Comparison of ENCODE assay signal across 25 cellular contexts in genomic region chr3:141773676-141774075, GRCh38. TPM values are rescaled to one million over a fixed set of nuclear protein-coding genes. Genes with fewer than 3 reads are reported as not detected.
DNase-seq lines count a peak whose midpoint lies in the region; ATAC-seq, FAIRE-seq and TF ChIP-seq lines count a peak whose summit lies in the region.
"Had no signal": no experiment of that assay in that cellular context is flagged by ENCODE, and none has a peak within 500 bp of the region (broad histone marks: within the 10 kb centered on the region; RNA-seq: fewer than 3 reads in every experiment).

No MANE protein-coding gene starts in this region.

- ATAC-seq in HepG2: no peak
- no peak for ATAC-seq in right lobe of liver
- ATAC-seq: CD8-positive, alpha-beta T cell had no signal

- H4K91ac ChIP-seq in H1 (replicated peaks; ENCODE audit: insufficient read length, low read length): no peak overlapping the region

- H3K4ac ChIP-seq in H1 (replicated peaks; ENCODE audit: insufficient read length, low read depth, low read length): no peak overlapping the region

- H2AK5ac ChIP-seq in H1 (ENCODE audit: low read depth, low read length): no peak overlapping the region

- WGBS in HepG2 (ENCODE audit: low lambda C conversion rate): 82% methylated on average over 6 of the region's 6 CpGs
- 71% methylated on average over 1 of the region's 6 CpGs for WGBS in right lobe of liver (ENCODE audit: insufficient coverage, low coverage, low lambda C conversion rate, missing lambda C conversion rate)
- WGBS in H1 (ENCODE audit: extremely low coverage in 1 of 2, insufficient coverage in 1 of 2, insufficient read length in 1 of 2, insufficient replicate concordance in 2 of 2, low coverage in 1 of 2, low lambda C conversion rate in 2 of 2, missing lambda C conversion rate in 1 of 2), 2 experiments: 92% methylated on average over 6 of the region's 6 CpGs; no CpG with 5 or more reads in 1 of the 2 experiments

- H3K18ac ChIP-seq in H1 (ENCODE audit: extremely low read depth, low read length): no peak overlapping the region

- DNase-seq in HepG2 (ENCODE audit: low spot score): no peak
- no peak for DNase-seq in right lobe of liver
- no peak for DNase-seq in H1 (ENCODE audit: low read depth in 1 of 2, low spot score in 2 of 2)
- peak; percentile 32 for DNase-seq in osteocyte (ENCODE audit: extremely low spot score, unreplicated experiment)
- no peak for DNase-seq in epidermal melanocyte (ENCODE audit: insufficient read length, low spot score)
- DNase-seq in CD4-positive, alpha-beta memory T cell: no peak
- DNase-seq: ACHN; BE2C; C1 segment of cervical spinal cord; Caco-2; Calu3; CD4-positive, CD25-positive, alpha-beta regulatory T cell; CD8-positive, alpha-beta T cell; DMS79 treated with DMSO at 0.1 percent for 48 hours; GF-D8 had no signal

- H3K36me3 ChIP-seq in HepG2 (replicated peaks in 1 of 2; ENCODE audit: control insufficient read depth in 1 of 2, insufficient read depth in 2 of 2, low read length in 2 of 2) (no peaks in the 10 kb centered on the region), right lobe of liver (no peaks in the 10 kb centered on the region), H1 (ENCODE audit: control insufficient read depth in 2 of 4, insufficient read depth in 4 of 4, low read length in 3 of 4) (no peaks in the 10 kb centered on the region)
- H3K36me3 ChIP-seq in CD4-positive, alpha-beta memory T cell (ENCODE audit: insufficient read depth, low read length): no peaks in the 10 kb centered on the region
- H3K36me3 ChIP-seq: BE2C, BLaER1 had no signal

- no peaks in the 10 kb centered on the region for H3K9me3 Mint-ChIP-seq in osteocyte (ENCODE audit: unreplicated experiment)
- peaks cover 0 to 2% (median 0%) of the 10 kb centered on the region in 8 donors for H3K9me3 Mint-ChIP-seq in CD4-positive, alpha-beta memory T cell
- H3K9me3 Mint-ChIP-seq: CD8-positive, alpha-beta T cell had no signal

- no peak overlapping the region for H3K56ac ChIP-seq in H1 (replicated peaks; ENCODE audit: insufficient read length, low read depth, low read length)

- no peak overlapping the region for H3K9ac ChIP-seq in HepG2 (ENCODE audit: insufficient read depth, low read depth, low read length)
- H3K9ac ChIP-seq in H1 (replicated peaks in 1 of 4; ENCODE audit: extremely low read depth in 1 of 4, low read depth in 3 of 4, low read length in 3 of 4): no peak overlapping the region
- H3K9ac ChIP-seq: BLaER1 had no signal

- no peak overlapping the region for H3K23ac ChIP-seq in H1 (ENCODE audit: insufficient read length)

- H2BK5ac ChIP-seq in H1 (ENCODE audit: low read depth, low read length): no peak overlapping the region

- TF ChIP-seq CTCF in HepG2 (CRISPR knock-in tag; IDR thresholded peaks at IDR 0.05) (no peak), right lobe of liver (IDR thresholded peaks at IDR 0.05) (no peak), H1 (IDR thresholded peaks at IDR 0.05; ENCODE audit: control extremely low read depth in 1 of 3, insufficient read depth in 1 of 3, low read depth in 1 of 3, low read length in 3 of 3) (no peak), osteocyte (IDR thresholded peaks at IDR 0.05) (no peak)

- H3K4me2 ChIP-seq in HepG2 (ENCODE audit: low read depth, low read length): no peak overlapping the region
- H3K4me2 ChIP-seq in H1 (ENCODE audit: insufficient read depth in 1 of 2, low read depth in 2 of 2, low read length in 2 of 2): no peak overlapping the region
- H3K4me2 ChIP-seq: BLaER1 had no signal

- intact Hi-C loops in HepG2 (cut with micrococcal nuclease; ENCODE audit: unreplicated experiment) (no loop called here), right lobe of liver (cut with DNase I) (no loop called here)
- intact Hi-C loops in CD4-positive, alpha-beta memory T cell (cut with micrococcal nuclease): no loop called here

- H3K27ac Mint-ChIP-seq in osteocyte (ENCODE audit: unreplicated experiment): no peak overlapping the region
- H3K27ac Mint-ChIP-seq in CD4-positive, alpha-beta memory T cell: no peak overlapping the region
- H3K27ac Mint-ChIP-seq: CD14-positive monocyte; CD4-positive, CD25-positive, alpha-beta regulatory T cell; CD8-positive, alpha-beta T cell had no signal

- H4K5ac ChIP-seq in H1 (ENCODE audit: insufficient read length, low read depth, low read length): no peak overlapping the region

- TF ChIP-seq RAD21 in HepG2 (CRISPR knock-in tag; IDR thresholded peaks at IDR 0.05) (no peak), H1 (IDR thresholded peaks at IDR 0.05 in 1 of 2, conservative IDR thresholded peaks at IDR 0.05 in 1 of 2; ENCODE audit: low read depth in 2 of 2, low read length in 2 of 2) (no peak)

- no peak for FAIRE-seq in HepG2 (lab: Jason Lieb, UNC)
- FAIRE-seq in H1 (lab: Jason Lieb, UNC): no peak
- FAIRE-seq: D721Med, G401.6, GM12892, GM18507 had no signal

- H4K8ac ChIP-seq in H1 (ENCODE audit: extremely low read depth, insufficient read depth, low read length): no peak overlapping the region

- H3K4me1 ChIP-seq in HepG2 (ENCODE audit: insufficient read depth, low read length) (peaks cover 22% of the 10 kb centered on the region), right lobe of liver (no peaks in the 10 kb centered on the region), H1 (replicated peaks in 1 of 4; ENCODE audit: control insufficient read depth in 3 of 4, insufficient read depth in 4 of 4, low read length in 3 of 4) (no peaks in the 10 kb centered on the region)
- H3K4me1 ChIP-seq in CD4-positive, alpha-beta memory T cell (ENCODE audit: insufficient read depth, low read length): no peaks in the 10 kb centered on the region
- H3K4me1 ChIP-seq: BLaER1, Caco-2 had no signal

- no peak overlapping the region for H2AFZ ChIP-seq in HepG2 (ENCODE audit: low read length)
- no peak overlapping the region for H2AFZ ChIP-seq in H1 (ENCODE audit: low read length)

- no peak overlapping the region for H2BK120ac ChIP-seq in H1 (replicated peaks; ENCODE audit: low read depth, low read length)

- TF ChIP-seq POLR2A in HepG2 (IDR thresholded peaks at IDR 0.05; ENCODE audit: insufficient read depth in 1 of 2, low read depth in 2 of 2, low read length in 2 of 2): no peak
- no peak for TF ChIP-seq POLR2A in right lobe of liver (IDR thresholded peaks at IDR 0.05)
- no peak for TF ChIP-seq POLR2A in H1 (IDR thresholded peaks at IDR 0.05; ENCODE audit: control extremely low read depth in 1 of 2, low read depth in 2 of 2, low read length in 2 of 2)

- H3K23me2 ChIP-seq in H1 (ENCODE audit: low read depth, low read length): 0 out of 2 replicates have a peak, but pooled peaks cover 2% of the 10 kb centered on the region

- peaks cover 0 to 3% of the 10 kb centered on the region in 2 experiments; a peak in 1 of 5 replicates for H3K27me3 ChIP-seq in HepG2 (ENCODE audit: control insufficient read depth in 1 of 2, insufficient read depth in 2 of 2, low read length in 2 of 2)
- H3K27me3 ChIP-seq in right lobe of liver: no peaks in the 10 kb centered on the region
- H3K27me3 ChIP-seq in H1 (replicated peaks in 1 of 4; ENCODE audit: control insufficient read depth in 3 of 4, extremely low read depth in 1 of 4, insufficient read depth in 3 of 4, low read length in 3 of 4): no peaks in the 10 kb centered on the region
- H3K27me3 ChIP-seq in CD4-positive, alpha-beta memory T cell (ENCODE audit: insufficient read depth, low read length): no peaks in the 10 kb centered on the region
- H3K27me3 ChIP-seq: BE2C, BLaER1 had no signal

- H3K27ac ChIP-seq in HepG2 (ENCODE audit: extremely low read length, insufficient read depth, low read length) (no peak overlapping the region), right lobe of liver (no peak overlapping the region), H1 (ENCODE audit: low read depth, low read length) (no peak overlapping the region)
- H3K27ac ChIP-seq in CD4-positive, alpha-beta memory T cell (ENCODE audit: low read depth, low read length): no peak overlapping the region
- H3K27ac ChIP-seq: 22Rv1, BLaER1 had no signal

- TF ChIP-seq EP300 in HepG2 (IDR thresholded peaks at IDR 0.05; ENCODE audit: low read depth in 2 of 2, low read length in 2 of 2) (no peak), HepG2 (CRISPR knock-in tag; IDR thresholded peaks at IDR 0.05; ENCODE audit: borderline replicate concordance) (no peak), H1 (IDR thresholded peaks at IDR 0.05; ENCODE audit: borderline replicate concordance in 1 of 2, low read depth in 2 of 2, low read length in 2 of 2) (no peak)

- no peaks in the 10 kb centered on the region for H3K79me1 ChIP-seq in H1 (ENCODE audit: low read depth, low read length)

- in situ Hi-C loops in HepG2 (cut with HindIII; ENCODE audit: extremely low pct_ligation_motif_present, low pct_unique_long_range_greater_than_20kb): no loop called here

- no peak overlapping the region for H3K14ac ChIP-seq in H1 (ENCODE audit: insufficient read length)

- POLR2A ChIA-PET in HepG2 (lab: Yijun Ruan, JAX): no interaction called here
- POLR2A ChIA-PET in H1 (lab: Charles Lee; ENCODE audit: partially characterized antibody): interaction anchor here (1.4 kb wide), 1 partner anchor 11 kb away, joined by 3 read pairs; the partner anchor contains the start of gene GRK7
- POLR2A ChIA-PET in CD4-positive, alpha-beta memory T cell (lab: Charles Lee; ENCODE audit: partially characterized antibody): no interaction called here

- H4K20me1 ChIP-seq in HepG2 (ENCODE audit: insufficient read depth, low read length) (no peaks in the 10 kb centered on the region), H1 (replicated peaks in 1 of 2; ENCODE audit: control insufficient read depth in 1 of 2, insufficient read depth in 2 of 2, low read length in 2 of 2) (peaks cover 0 to 2% of the 10 kb centered on the region in 2 experiments)
- H4K20me1 ChIP-seq: BLaER1 had no signal

- H3K4me3 Mint-ChIP-seq in osteocyte (ENCODE audit: unreplicated experiment): no peak overlapping the region
- H3K4me3 Mint-ChIP-seq in CD4-positive, alpha-beta memory T cell: no peak overlapping the region
- H3K4me3 Mint-ChIP-seq: CD14-positive monocyte; CD4-positive, CD25-positive, alpha-beta regulatory T cell; CD8-positive, alpha-beta T cell had no signal

- H2BK20ac ChIP-seq in H1 (ENCODE audit: low read length): no peak overlapping the region

- H3K36me3 Mint-ChIP-seq in osteocyte (ENCODE audit: unreplicated experiment): no peaks in the 10 kb centered on the region
- no peaks in the 10 kb centered on the region for H3K36me3 Mint-ChIP-seq in CD4-positive, alpha-beta memory T cell
- H3K36me3 Mint-ChIP-seq: CD14-positive monocyte; CD8-positive, alpha-beta T cell had no signal

- no peak overlapping the region for H2BK12ac ChIP-seq in H1 (ENCODE audit: low read depth, low read length)

- no peaks in the 10 kb centered on the region for H3K27me3 Mint-ChIP-seq in osteocyte (ENCODE audit: unreplicated experiment)
- no peaks in the 10 kb centered on the region for H3K27me3 Mint-ChIP-seq in CD4-positive, alpha-beta memory T cell
- H3K27me3 Mint-ChIP-seq: CD4-positive, CD25-positive, alpha-beta regulatory T cell had no signal

- CTCF ChIA-PET in HepG2 (lab: Yijun Ruan, JAX; ENCODE audit: low intra/inter-chr PET ratio, low total read pairs) (no interaction called here), H1 (lab: Charles Lee; ENCODE audit: partially characterized antibody) (interaction anchor here (0.5 to 3.3 kb wide), 3 partner anchors 9 to 12 kb away, joined by 3 to 11 read pairs (median 3); no protein-coding TSS in a partner anchor)
- CTCF ChIA-PET in CD4-positive, alpha-beta memory T cell (lab: Charles Lee; ENCODE audit: partially characterized antibody): interaction anchor here (0.5 to 0.9 kb wide), 2 partner anchors 53 to 102 kb away, joined by 3 read pairs; no protein-coding TSS in a partner anchor

- no peak overlapping the region for H3K4me3 ChIP-seq in HepG2 (replicated peaks in 1 of 3; ENCODE audit: insufficient read depth in 1 of 3, low read depth in 2 of 3, low read length in 3 of 3)
- no peak overlapping the region for H3K4me3 ChIP-seq in right lobe of liver
- no peak overlapping the region for H3K4me3 ChIP-seq in H1 (ENCODE audit: extremely low read depth in 1 of 4, insufficient read depth in 2 of 4, low read depth in 3 of 4, low read length in 4 of 4)
- H3K4me3 ChIP-seq in CD4-positive, alpha-beta memory T cell (ENCODE audit: low read length in 2 of 2): no peak overlapping the region
- H3K4me3 ChIP-seq: BLaER1 had no signal

- H2BK15ac ChIP-seq in H1 (ENCODE audit: low read length): no peak overlapping the region

- H3K79me2 ChIP-seq in HepG2 (ENCODE audit: insufficient read depth, low read length) (no peaks in the 10 kb centered on the region), H1 (ENCODE audit: control insufficient read depth in 1 of 2, insufficient read depth in 2 of 2, low read length in 2 of 2) (no peaks in the 10 kb centered on the region)

- no peaks in the 10 kb centered on the region for H3K4me1 Mint-ChIP-seq in osteocyte (ENCODE audit: unreplicated experiment)
- H3K4me1 Mint-ChIP-seq in CD4-positive, alpha-beta memory T cell: no peaks in the 10 kb centered on the region
- H3K4me1 Mint-ChIP-seq: CD14-positive monocyte had no signal

- BruUV-seq in HepG2 (replicated peaks; lab: Mats Ljungman, UMichigan): no TSS peak

- H3K9me3 ChIP-seq in HepG2 (ENCODE audit: low read length) (no peaks in the 10 kb centered on the region), right lobe of liver (no peaks in the 10 kb centered on the region), H1 (ENCODE audit: insufficient read depth in 2 of 2, low read depth in 1 of 2, low read length in 1 of 2) (no peaks in the 10 kb centered on the region)
- H3K9me3 ChIP-seq in CD4-positive, alpha-beta memory T cell (ENCODE audit: control insufficient read depth in 1 of 2, low read length in 2 of 2): no peaks in the 10 kb centered on the region
- H3K9me3 ChIP-seq: BE2C, BLaER1, Caco-2 had no signal

RNA-seq across cellular contexts. Expression of gene GRK7, which starts 10.5 kb away (rescaled TPM):
- not detected in 2 replicates for total RNA-seq in HepG2 (2016; rRNA removed; fragmentation: Illumina TruSeq; extraction: Trizol)
- total RNA-seq in HepG2 (2016; cell fraction: cytosol; rRNA removed; fragmentation: Illumina TruSeq; extraction: Trizol; ENCODE audit: low read depth): not detected in 2 replicates
- not detected in 2 replicates for total RNA-seq in HepG2 (2016; cell fraction: insoluble cytoplasmic fraction; rRNA removed; fragmentation: Illumina TruSeq; extraction: Trizol)
- not detected in 2 replicates for total RNA-seq in HepG2 (2016; cell fraction: membrane; rRNA removed; fragmentation: Illumina TruSeq; extraction: Trizol)
- not detected in 2 replicates for total RNA-seq in HepG2 (2016; cell fraction: nucleus; rRNA removed; fragmentation: Illumina TruSeq; extraction: Trizol)
- not detected in 2 replicates for polyA plus RNA-seq in HepG2 (2011; rRNA removed)
- polyA plus RNA-seq in HepG2 (2011; cell fraction: cytosol; rRNA removed): not detected in 2 replicates
- polyA plus RNA-seq in HepG2 (2011; cell fraction: nucleus; rRNA removed): not detected in 2 replicates
- polyA plus RNA-seq in HepG2 (2012): not detected in 2 replicates
- not detected in 2 replicates for polyA plus RNA-seq in HepG2 (2016; cell fraction: cytosol; fragmentation: Illumina TruSeq; extraction: Trizol; ENCODE audit: low read depth)
- polyA plus RNA-seq in HepG2 (2016; cell fraction: insoluble cytoplasmic fraction; fragmentation: Illumina TruSeq; extraction: Trizol; ENCODE audit: low read depth): not detected in 2 replicates
- not detected in 2 replicates for polyA plus RNA-seq in HepG2 (2016; cell fraction: membrane; fragmentation: Illumina TruSeq; extraction: Trizol; ENCODE audit: low read depth)
- polyA plus RNA-seq in HepG2 (2016; cell fraction: nucleus; fragmentation: Illumina TruSeq; extraction: Trizol; ENCODE audit: insufficient read depth, low read depth): not detected in 2 replicates
- 0.05 TPM in 1 of 2 replicates, not detected in the other for polyA minus RNA-seq in HepG2 (2011; rRNA and poly(A)+ RNA removed; ENCODE audit: low replicate concordance)
- not detected in 2 replicates for polyA minus RNA-seq in HepG2 (2011; cell fraction: cytosol; rRNA and poly(A)+ RNA removed)
- not detected in 2 replicates for polyA minus RNA-seq in HepG2 (2011; cell fraction: nucleus; rRNA and poly(A)+ RNA removed)
- under 1 TPM in 1 of 6 experiments, not detected in 5; 0.06 TPM for total RNA-seq in right lobe of liver
- not detected in 2 replicates for total RNA-seq in H1 (2021; fragmentation: NEBNext Ultra II Directional; extraction: Animal tissue kit (Norgen Biotek cat#: 25700))
- polyA plus RNA-seq in H1 (2011; rRNA removed): not detected in 2 replicates
- not detected for polyA plus RNA-seq in H1 (2011; cell fraction: cytosol; rRNA removed)
- polyA plus RNA-seq in H1 (2011; cell fraction: nucleus; rRNA removed): not detected
- polyA plus RNA-seq in H1 (2012, experiment 1 of 2): not detected in 4 replicates
- not detected for polyA plus RNA-seq in H1 (2012, experiment 2 of 2)
- polyA plus RNA-seq in H1 (2013, experiment 1 of 2): not detected
- polyA plus RNA-seq in H1 (2013, experiment 2 of 2): 0.02 TPM
- polyA minus RNA-seq in H1 (2011; rRNA and poly(A)+ RNA removed): not detected in 2 replicates
- polyA minus RNA-seq in H1 (2011; cell fraction: cytosol; rRNA and poly(A)+ RNA removed): not detected
- not detected for polyA minus RNA-seq in H1 (2011; cell fraction: nucleus; rRNA and poly(A)+ RNA removed)
- not detected in 2 replicates for total RNA-seq in osteocyte
- total RNA-seq in CD4-positive, alpha-beta memory T cell: under 1 TPM in 1 of 2 experiments, not detected in 1; 0.25 TPM
- polyA plus RNA-seq in CD4-positive, alpha-beta memory T cell: not detected
- total RNA-seq: A172; A673; Caco-2; Calu3; CD4-positive, CD25-positive, alpha-beta regulatory T cell had no signal
- polyA plus RNA-seq: AG04450 had no signal

RNA-seq across cellular contexts. Expression of gene RNF7, which starts 35.6 kb away (rescaled TPM):
- total RNA-seq in HepG2 (2016; rRNA removed; fragmentation: Illumina TruSeq; extraction: Trizol) (94.7 and 102 TPM in 2 replicates), right lobe of liver (10 to 100 TPM; 31.0 to 41.1 (median 34.2) TPM), osteocyte (84.3 and 87.4 TPM in 2 replicates)
- 237 and 254 TPM in 2 replicates for total RNA-seq in HepG2 (2016; cell fraction: cytosol; rRNA removed; fragmentation: Illumina TruSeq; extraction: Trizol; ENCODE audit: low read depth)
- total RNA-seq in HepG2 (2016; cell fraction: insoluble cytoplasmic fraction; rRNA removed; fragmentation: Illumina TruSeq; extraction: Trizol): 97.5 and 99.9 TPM in 2 replicates
- total RNA-seq in HepG2 (2016; cell fraction: membrane; rRNA removed; fragmentation: Illumina TruSeq; extraction: Trizol): 254 and 267 TPM in 2 replicates
- total RNA-seq in HepG2 (2016; cell fraction: nucleus; rRNA removed; fragmentation: Illumina TruSeq; extraction: Trizol): 38.0 and 46.0 TPM in 2 replicates
- polyA plus RNA-seq in HepG2 (2011; rRNA removed) (51.6 and 66.4 TPM in 2 replicates), H1 (2011; rRNA removed) (59.5 and 78.4 TPM in 2 replicates)
- polyA plus RNA-seq in HepG2 (2011; cell fraction: cytosol; rRNA removed): 79.3 and 107 TPM in 2 replicates
- polyA plus RNA-seq in HepG2 (2011; cell fraction: nucleus; rRNA removed): 10.7 and 18.5 TPM in 2 replicates
- 84.0 and 95.6 TPM in 2 replicates for polyA plus RNA-seq in HepG2 (2012)
- 355 and 363 TPM in 2 replicates for polyA plus RNA-seq in HepG2 (2016; cell fraction: cytosol; fragmentation: Illumina TruSeq; extraction: Trizol; ENCODE audit: low read depth)
- 109 and 111 TPM in 2 replicates for polyA plus RNA-seq in HepG2 (2016; cell fraction: insoluble cytoplasmic fraction; fragmentation: Illumina TruSeq; extraction: Trizol; ENCODE audit: low read depth)
- polyA plus RNA-seq in HepG2 (2016; cell fraction: membrane; fragmentation: Illumina TruSeq; extraction: Trizol; ENCODE audit: low read depth): 266 and 280 TPM in 2 replicates
- 65.3 and 74.1 TPM in 2 replicates for polyA plus RNA-seq in HepG2 (2016; cell fraction: nucleus; fragmentation: Illumina TruSeq; extraction: Trizol; ENCODE audit: insufficient read depth, low read depth)
- polyA minus RNA-seq in HepG2 (2011; rRNA and poly(A)+ RNA removed; ENCODE audit: low replicate concordance): 16.0 and 16.9 TPM in 2 replicates
- polyA minus RNA-seq in HepG2 (2011; cell fraction: cytosol; rRNA and poly(A)+ RNA removed): 12.8 and 20.9 TPM in 2 replicates
- 13.5 and 25.4 TPM in 2 replicates for polyA minus RNA-seq in HepG2 (2011; cell fraction: nucleus; rRNA and poly(A)+ RNA removed)
- 108 and 113 TPM in 2 replicates for total RNA-seq in H1 (2021; fragmentation: NEBNext Ultra II Directional; extraction: Animal tissue kit (Norgen Biotek cat#: 25700))
- polyA plus RNA-seq in H1 (2011; cell fraction: cytosol; rRNA removed): 107 TPM
- polyA plus RNA-seq in H1 (2011; cell fraction: nucleus; rRNA removed): 17.3 TPM
- 85.1 to 135 TPM (median 91.4 TPM) in 4 replicates for polyA plus RNA-seq in H1 (2012, experiment 1 of 2)
- 90.6 TPM for polyA plus RNA-seq in H1 (2012, experiment 2 of 2)
- polyA plus RNA-seq in H1 (2013, experiment 1 of 2): 105 TPM
- polyA plus RNA-seq in H1 (2013, experiment 2 of 2): 107 TPM
- 25.4 and 26.4 TPM in 2 replicates for polyA minus RNA-seq in H1 (2011; rRNA and poly(A)+ RNA removed)
- polyA minus RNA-seq in H1 (2011; cell fraction: cytosol; rRNA and poly(A)+ RNA removed): 31.1 TPM
- polyA minus RNA-seq in H1 (2011; cell fraction: nucleus; rRNA and poly(A)+ RNA removed): 15.2 TPM
- total RNA-seq in CD4-positive, alpha-beta memory T cell: 10 to 100 TPM; 56.3 to 65.2 TPM
- polyA plus RNA-seq in CD4-positive, alpha-beta memory T cell: 100 to 1,000 TPM; 126 to 128 TPM

Comparison
In these comparisons a context has a peak if more than half of its experiments do, and no peak if none do; other contexts are left out.
1. Of the 41 proteins assayed by ChIP-seq in both HepG2 and H1: peak only in HepG2: none; only in H1: KDM1A; in both: none; in neither: 40.